In genomic region chr11:13276852-13277718, GRCh38 we compare ENCODE assay signal across 1 cellular context.
TF ChIP-seq lines count a peak whose summit lies in the region.

No MANE protein-coding gene starts in this region.

TF ChIP-seq in HepG2, 621 proteins besides CTCF, POLR2A, EP300 and RAD21 (continued from another document and continues in another):
- peak; percentile 26; the same call in 1 of the 2 replicates for TF ChIP-seq HNF1B (CRISPR knock-in tag; IDR thresholded peaks at IDR 0.05)
- peak; percentile 70 for TF ChIP-seq CREB1 (IDR thresholded peaks at IDR 0.05)
- no peak for TF ChIP-seq CREB1 (CRISPR knock-in tag; IDR thresholded peaks at IDR 0.05)
- TF ChIP-seq TFDP2 (CRISPR knock-in tag; IDR thresholded peaks at IDR 0.05): peak; percentile 62
- TF ChIP-seq ZSCAN20 (CRISPR knock-in tag; IDR thresholded peaks at IDR 0.05; ENCODE audit: borderline replicate concordance): no peak
- TF ChIP-seq SMYD3 (CRISPR knock-in tag; IDR thresholded peaks at IDR 0.05): no peak
- 0 out of 2 replicates have a peak, but pooled peaks have one; percentile 25 for TF ChIP-seq HOMEZ (CRISPR knock-in tag; IDR thresholded peaks at IDR 0.05; ENCODE audit: low read depth)
- TF ChIP-seq RCOR2 (CRISPR knock-in tag; IDR thresholded peaks at IDR 0.05): no peak
- no peak for TF ChIP-seq HDAC2 (CRISPR knock-in tag; IDR thresholded peaks at IDR 0.05)
- peak; percentile 2; the same call in 1 of the 2 replicates for TF ChIP-seq ZNF281 (CRISPR knock-in tag; IDR thresholded peaks at IDR 0.05; ENCODE audit: borderline replicate concordance)
- TF ChIP-seq ZNF143 (CRISPR knock-in tag; IDR thresholded peaks at IDR 0.05): no peak
- TF ChIP-seq ZNF558 (CRISPR knock-in tag; IDR thresholded peaks at IDR 0.05; ENCODE audit: borderline replicate concordance): peak; percentile 60; the same call in 1 of the 2 replicates
- 0 out of 2 replicates have a peak, but pooled peaks have one; percentile 31 for TF ChIP-seq GATAD1 (CRISPR knock-in tag; IDR thresholded peaks at IDR 0.05)
- TF ChIP-seq SP2 (CRISPR knock-in tag; IDR thresholded peaks at IDR 0.05): peak; percentile 87
- peak; percentile 70 for TF ChIP-seq ZMYM4 (CRISPR knock-in tag; IDR thresholded peaks at IDR 0.05)
- no peak for TF ChIP-seq MLXIP (CRISPR knock-in tag; IDR thresholded peaks at IDR 0.05; ENCODE audit: borderline replicate concordance)
- no peak for TF ChIP-seq HOXA5 (CRISPR knock-in tag; IDR thresholded peaks at IDR 0.05)
- peak; percentile 69; the same call in 1 of the 2 replicates for TF ChIP-seq NRL (CRISPR knock-in tag; IDR thresholded peaks at IDR 0.05; ENCODE audit: borderline replicate concordance)
- TF ChIP-seq ETS1 (CRISPR knock-in tag; IDR thresholded peaks at IDR 0.05): no peak
- TF ChIP-seq KLF15 (CRISPR knock-in tag; IDR thresholded peaks at IDR 0.05; ENCODE audit: borderline replicate concordance): peak; percentile 67; the same call in 1 of the 2 replicates
- 0 out of 2 replicates have a peak, but pooled peaks have one; percentile 26 for TF ChIP-seq ZNF639 (CRISPR knock-in tag; conservative IDR thresholded peaks at IDR 0.05)
- TF ChIP-seq SOX13 (IDR thresholded peaks at IDR 0.05): no peak
- TF ChIP-seq SOX13 (CRISPR knock-in tag; conservative IDR thresholded peaks at IDR 0.05 in 1 of 2, IDR thresholded peaks at IDR 0.05 in 1 of 2): peak in 1 of 2 experiments; percentile 4; a peak in 1 of 4 replicates
- no peak for TF ChIP-seq NONO (IDR thresholded peaks at IDR 0.05)
- TF ChIP-seq NONO (CRISPR knock-in tag; conservative IDR thresholded peaks at IDR 0.05): 0 out of 2 replicates have a peak, but pooled peaks have one; percentile 8
- TF ChIP-seq RFX5 (IDR thresholded peaks at IDR 0.05; ENCODE audit: low read depth, low read length): peak; percentile 78
- TF ChIP-seq ZNF549 (CRISPR knock-in tag; IDR thresholded peaks at IDR 0.05): no peak
- no peak for TF ChIP-seq MTF2 (CRISPR knock-in tag; IDR thresholded peaks at IDR 0.05; ENCODE audit: borderline replicate concordance)
- TF ChIP-seq HNRNPK (IDR thresholded peaks at IDR 0.05; ENCODE audit: low read depth, low read length, poor library complexity, severe bottlenecking): peak; percentile 61
- TF ChIP-seq BORCS8-MEF2B (CRISPR knock-in tag; IDR thresholded peaks at IDR 0.05): peak; percentile 21; the same call in 1 of the 2 replicates
- TF ChIP-seq PITX1 (CRISPR knock-in tag; IDR thresholded peaks at IDR 0.05): no peak
- TF ChIP-seq ZNF30 (CRISPR knock-in tag; IDR thresholded peaks at IDR 0.05): no peak
- TF ChIP-seq EZH2 (conservative IDR thresholded peaks at IDR 0.05; ENCODE audit: low read depth, low read length): no peak
- 0 out of 2 replicates have a peak, but pooled peaks have one; percentile 35 for TF ChIP-seq SMAD3 (CRISPR knock-in tag; IDR thresholded peaks at IDR 0.05)
- TF ChIP-seq PHF8 (CRISPR knock-in tag; IDR thresholded peaks at IDR 0.05): peak; percentile 57
- TF ChIP-seq ZNF776 (CRISPR knock-in tag; IDR thresholded peaks at IDR 0.05): no peak
- TF ChIP-seq ZUFSP (CRISPR knock-in tag; IDR thresholded peaks at IDR 0.05; ENCODE audit: borderline replicate concordance): no peak
- TF ChIP-seq DRAP1 (CRISPR knock-in tag; IDR thresholded peaks at IDR 0.05): peak; percentile 42; the same call in 1 of the 2 replicates
- no peak for TF ChIP-seq SYNCRIP (IDR thresholded peaks at IDR 0.05; ENCODE audit: insufficient read depth, low read depth, low read length)
- 0 out of 2 replicates have a peak, but pooled peaks have one; percentile 9 for TF ChIP-seq AHR (CRISPR knock-in tag; IDR thresholded peaks at IDR 0.05)
- peak; percentile 81 for TF ChIP-seq HMGXB3 (CRISPR knock-in tag; IDR thresholded peaks at IDR 0.05; ENCODE audit: borderline replicate concordance)
- TF ChIP-seq NR0B2 (CRISPR knock-in tag; IDR thresholded peaks at IDR 0.05): no peak
